In the genomic region with DNA sequence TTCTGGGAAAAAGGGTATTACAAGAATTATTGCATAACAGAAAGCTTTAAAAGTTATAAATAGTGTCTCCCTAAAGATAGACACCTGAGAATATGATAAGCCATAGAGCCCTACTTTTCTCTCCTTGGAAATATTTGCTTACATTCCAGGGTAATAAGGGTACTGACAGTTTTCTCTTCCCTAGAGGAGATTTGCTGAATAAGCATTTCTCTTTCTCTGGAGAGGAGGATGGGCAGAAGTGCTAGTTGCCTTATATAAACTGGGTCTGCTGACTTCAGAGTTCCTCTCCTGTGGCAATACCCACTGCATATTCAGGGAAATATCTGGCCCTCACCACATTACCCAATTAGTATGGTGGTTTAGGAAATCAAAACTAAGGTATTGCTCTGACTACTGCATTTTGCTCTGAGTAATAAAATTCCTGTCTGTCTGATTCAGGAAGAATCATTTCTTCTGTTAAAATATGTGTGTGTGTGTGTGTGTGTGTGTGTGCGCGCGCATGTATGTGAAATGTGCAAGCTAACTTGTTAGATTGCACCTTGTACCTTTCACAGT, we compare ENCODE assay signal across 1 cellular context.
TF ChIP-seq lines count a peak whose summit lies in the region.

No MANE protein-coding gene starts in this region.

TF ChIP-seq in IMR-90, 13 proteins besides CTCF, POLR2A, EP300 and RAD21:
- TF ChIP-seq FOS (IDR thresholded peaks at IDR 0.05; ENCODE audit: low read depth, low read length) (no peak), MAFK (IDR thresholded peaks at IDR 0.05; ENCODE audit: low read depth, low read length) (peak; percentile 99), CEBPB (IDR thresholded peaks at IDR 0.05; ENCODE audit: low read depth, low read length) (peak; percentile 63; the same call in 1 of the 2 replicates)
